ENCODE assay signal across 8 cellular contexts in the genomic region with DNA sequence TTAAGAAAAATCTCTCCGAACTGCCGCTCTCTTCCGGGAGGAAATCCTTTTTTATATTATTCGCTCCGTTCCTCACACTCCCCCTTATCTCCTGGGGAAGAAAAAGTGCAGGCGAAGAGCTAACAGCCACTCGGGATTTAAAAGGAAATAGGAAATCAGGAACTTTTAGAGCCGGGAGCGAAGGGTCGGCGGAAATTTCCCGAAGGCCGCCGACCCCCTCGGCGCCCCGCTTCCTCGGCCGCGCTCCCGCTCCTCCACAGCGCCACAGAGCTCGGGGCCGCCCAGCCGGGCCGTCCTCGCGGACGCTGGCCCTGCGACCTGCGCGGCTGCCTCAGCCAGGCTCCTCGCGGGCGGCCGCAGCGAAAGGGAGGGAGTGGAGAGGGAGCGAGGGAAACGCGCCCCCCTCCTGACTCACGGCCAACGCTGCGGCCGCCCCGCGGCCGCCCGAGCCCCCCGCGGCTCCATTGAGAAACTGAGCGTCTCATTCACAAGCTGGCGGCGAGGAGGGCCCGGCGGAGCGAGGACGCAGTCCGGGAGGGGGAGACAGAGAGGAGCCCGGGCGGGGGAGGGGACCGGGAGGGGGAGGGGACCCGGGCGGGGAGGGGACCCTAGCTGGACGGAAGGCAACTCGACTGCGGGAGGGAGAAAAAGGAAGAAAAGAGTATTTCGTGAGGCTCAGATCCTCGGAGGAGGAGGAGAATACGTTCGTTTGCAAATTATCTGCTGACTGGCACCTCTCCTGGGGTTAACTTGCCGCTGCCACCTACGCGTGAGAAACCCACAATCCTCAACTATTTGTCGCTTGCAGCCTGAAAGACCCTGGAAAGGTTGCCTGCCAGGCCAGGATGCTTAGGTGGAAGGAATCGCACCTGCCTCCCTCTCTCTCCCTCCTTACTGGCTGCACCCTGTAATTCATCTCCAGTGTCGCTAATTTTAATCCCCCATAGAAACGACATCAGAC. TPM values are rescaled to one million over a fixed set of nuclear protein-coding genes. Genes with fewer than 3 reads are reported as not detected.
DNase-seq lines count a peak whose midpoint lies in the region; ATAC-seq, FAIRE-seq and TF ChIP-seq lines count a peak whose summit lies in the region.

A gene (minus strand): TSS at position 368 of the 961 bp plus-strand sequence. CDS start 539 bp downstream, outside the sequence.

- H3K9me1 ChIP-seq in keratinocyte (ENCODE audit: control insufficient read depth, extremely low read depth, insufficient read depth, low read length), result no peaks in the 10 kb centered on the region

- dilution Hi-C loops in keratinocyte (cut with MboI; ENCODE audit: extremely low pct_ligation_motif_present, low sequenced_read_pairs), result no loop called here

- peak within 1 kb of the TSS; percentile 97 for H2AFZ ChIP-seq in keratinocyte (ENCODE audit: control insufficient read depth, low read length)

- H3K4me1 ChIP-seq in keratinocyte (ENCODE audit: control insufficient read depth, extremely low read depth, insufficient read depth, low read length), result peaks cover 12% of the 10 kb centered on the region

- H3K9me3 ChIP-seq in keratinocyte (ENCODE audit: control insufficient read depth, low read depth, low read length), result no peaks in the 10 kb centered on the region

- H3K9ac ChIP-seq in keratinocyte (ENCODE audit: control insufficient read depth, extremely low read depth, insufficient read depth, low read length), result peak within 1 kb of the TSS; percentile 89

- no peaks in the 10 kb centered on the region for H4K20me1 ChIP-seq in keratinocyte (ENCODE audit: control insufficient read depth, extremely low read depth, insufficient read depth, low read length)

- H3K79me2 ChIP-seq in keratinocyte (ENCODE audit: control insufficient read depth, insufficient read depth, low read length), result peaks cover 40% of the 10 kb centered on the region

- ATAC-seq in HG02884 (IDR thresholded peaks at IDR 0.05; ENCODE audit: unreplicated experiment) (peak; percentile 54), HG03521 (IDR thresholded peaks at IDR 0.05; ENCODE audit: unreplicated experiment) (no peak)

- TF ChIP-seq CTCF in GM12873 (IDR thresholded peaks at IDR 0.05; ENCODE audit: insufficient read depth, low read depth, low read length, missing control alignments) (peak; percentile 34), keratinocyte (optimal IDR thresholded peaks at IDR 0.05 in 1 of 3, IDR thresholded peaks at IDR 0.05 in 1 of 3, conservative IDR thresholded peaks at IDR 0.05 in 1 of 3; ENCODE audit: extremely low read depth in 1 of 3, insufficient read depth in 2 of 3, low read length in 3 of 3) (peak in 2 of 3 experiments; percentile 36 to 51)

- peak within 1 kb of the TSS; percentile 99 for H3K4me2 ChIP-seq in keratinocyte (ENCODE audit: control insufficient read depth, extremely low read depth, insufficient read depth, low read depth, low read length)

- no peak for FAIRE-seq in keratinocyte (lab: Jason Lieb, UNC)

- H3K27me3 ChIP-seq in keratinocyte (ENCODE audit: control insufficient read depth, extremely low read depth, insufficient read depth, low read length), result no peaks in the 10 kb centered on the region

- peak within 1 kb of the TSS; percentile 71 to 93 (median 72) for H3K4me3 ChIP-seq in keratinocyte (ENCODE audit: control insufficient read depth in 2 of 3, extremely low read depth in 1 of 3, insufficient read depth in 2 of 3, low read depth in 1 of 3, low read length in 3 of 3)

- DNase-seq in NCI-H345 treated with DMSO at 0.1 percent for 48 hours (lab: John Stamatoyannopoulos, UW; ENCODE audit: unreplicated experiment), result peak; percentile 58
- DNase-seq in activated CD4-positive, CD25-positive, alpha-beta regulatory T cell treated with anti-CD3 and anti-CD28 coated beads, Interleukin-2, amount 50 U/mL, for 72 hours, result peak; percentile 75
- peak; percentile 77 for DNase-seq in cerebellar cortex (ENCODE audit: low spot score)
- no peak for DNase-seq in keratinocyte (ENCODE audit: low read depth, low spot score)
- DNase-seq in stimulated activated CD4-positive, alpha-beta T cell treated with anti-CD3 and anti-CD28 coated beads, Interleukin-12 subunit alpha, Interleukin-12 subunit beta, amount 100 ng/mL, for 4 hours, result peak; percentile 71

- no peaks in the 10 kb centered on the region for H3K36me3 ChIP-seq in keratinocyte (ENCODE audit: control insufficient read depth in 2 of 2, extremely low read depth in 1 of 2, insufficient read depth in 2 of 2, low read length in 2 of 2)

- H3K27ac ChIP-seq in keratinocyte (ENCODE audit: control insufficient read depth, insufficient read depth, low read length), result peak within 1 kb of the TSS; percentile 85

RNA-seq across cellular contexts. Expression of the gene that starts here (rescaled TPM):
- polyA plus RNA-seq in keratinocyte, result 32.8 to 45.9 TPM (median 34.7 TPM) in 3 replicates
- polyA plus RNA-seq in keratinocyte (2011; ENCODE audit: low read depth), result 6.7 TPM
- 29.4 and 40.7 TPM in 2 replicates for polyA plus RNA-seq in keratinocyte (2011; cell fraction: cytosol; rRNA removed)
- 28.6 and 29.0 TPM in 2 replicates for polyA plus RNA-seq in keratinocyte (2011; cell fraction: nucleus; rRNA removed)
- 11.1 and 24.2 TPM in 2 replicates for polyA plus RNA-seq in keratinocyte (2012; ENCODE audit: low replicate concordance)
- 39.1 to 96.6 TPM (median 43.3 TPM) in 3 replicates for polyA minus RNA-seq in keratinocyte
- polyA minus RNA-seq in keratinocyte (2011; cell fraction: cytosol; rRNA and poly(A)+ RNA removed), result 28.2 TPM
- polyA minus RNA-seq in keratinocyte (2011; cell fraction: nucleus; rRNA and poly(A)+ RNA removed), result 13.7 and 28.0 TPM in 2 replicates
